ENCODE assay signal across 8 cellular contexts in genomic region chr1:234605983-234606730, GRCh38.
DNase-seq lines count a peak whose midpoint lies in the region; ATAC-seq and TF ChIP-seq lines count a peak whose summit lies in the region.

No MANE protein-coding gene starts in this region.

- H3K9me3 Mint-ChIP-seq in T-helper 1 cell treated with Interleukin-12 subunit alpha and Interleukin-12 subunit beta and Interleukin-4 antibody, amounts not matched to agents 30 μg/mL and 1 μg/mL, for 36 hours = no peaks in the 10 kb centered on the region
- H3K9me3 Mint-ChIP-seq in memory B cell = no peaks in the 10 kb centered on the region

- peak overlapping the region; percentile 94 for H3K27ac Mint-ChIP-seq in T-helper 1 cell treated with Interleukin-12 subunit alpha and Interleukin-12 subunit beta and Interleukin-4 antibody, amounts not matched to agents 30 μg/mL and 1 μg/mL, for 36 hours
- H3K27ac Mint-ChIP-seq in memory B cell = peak overlapping the region; percentile 100

- peak; percentile 18; the same call in 1 of the 2 replicates for TF ChIP-seq CTCF in LNCAP (IDR thresholded peaks at IDR 0.05)
- no peak for TF ChIP-seq CTCF in choroid plexus epithelial cell (conservative IDR thresholded peaks at IDR 0.05; ENCODE audit: low read depth, low read length)

- H3K36me3 Mint-ChIP-seq in T-helper 1 cell treated with Interleukin-12 subunit alpha and Interleukin-12 subunit beta and Interleukin-4 antibody, amounts not matched to agents 30 μg/mL and 1 μg/mL, for 36 hours (ENCODE audit: low read depth) = peaks cover 56% of the 10 kb centered on the region
- H3K36me3 Mint-ChIP-seq in memory B cell = peaks cover 25% of the 10 kb centered on the region

- H3K4me3 ChIP-seq in choroid plexus epithelial cell (ENCODE audit: low read depth, low read length) = peak overlapping the region; percentile 91

- H3K27me3 Mint-ChIP-seq in T-helper 1 cell treated with Interleukin-12 subunit alpha and Interleukin-12 subunit beta and Interleukin-4 antibody, amounts not matched to agents 30 μg/mL and 1 μg/mL, for 36 hours (ENCODE audit: low read depth) = no peaks in the 10 kb centered on the region
- no peaks in the 10 kb centered on the region for H3K27me3 Mint-ChIP-seq in memory B cell

- peak; percentile 8 for ATAC-seq in memory B cell (ENCODE audit: low read depth)
- no peak for ATAC-seq in HG02884 (IDR thresholded peaks at IDR 0.05; ENCODE audit: unreplicated experiment)

- peak overlapping the region; percentile 81 for H3K4me3 Mint-ChIP-seq in T-helper 1 cell treated with Interleukin-12 subunit alpha and Interleukin-12 subunit beta and Interleukin-4 antibody, amounts not matched to agents 30 μg/mL and 1 μg/mL, for 36 hours
- peak overlapping the region; percentile 89 for H3K4me3 Mint-ChIP-seq in memory B cell

- H3K4me1 Mint-ChIP-seq in T-helper 1 cell treated with Interleukin-12 subunit alpha and Interleukin-12 subunit beta and Interleukin-4 antibody, amounts not matched to agents 30 μg/mL and 1 μg/mL, for 36 hours (ENCODE audit: low read depth) = peaks cover 47% of the 10 kb centered on the region
- H3K4me1 Mint-ChIP-seq in memory B cell = peaks cover 40% of the 10 kb centered on the region

- DNase-seq in DMS 273 (lab: John Stamatoyannopoulos, UW; ENCODE audit: unreplicated experiment) (peak; percentile 78), choroid plexus epithelial cell (ENCODE audit: low read depth) (peak; percentile 70), memory B cell (ENCODE audit: low spot score in 2 of 2) (no peak), superior temporal gyrus (ENCODE audit: extremely low spot score) (peak; percentile 86), NCI-H1048 (lab: John Stamatoyannopoulos, UW) (no peak)

Comparison
In these comparisons a context has a peak if more than half of its experiments do, and no peak if none do; other contexts are left out.
1. DNase-seq: peak in DMS 273 (single experiment), choroid plexus epithelial cell (single experiment) and superior temporal gyrus (single experiment); none in memory B cell (0 of 2) and NCI-H1048 (single experiment).